8 cellular contexts compared by ENCODE assay signal in genomic region chr2:173355132-173355865, GRCh38. TPM values are rescaled to one million over a fixed set of nuclear protein-coding genes. Genes with fewer than 3 reads are reported as not detected.
DNase-seq lines count a peak whose midpoint lies in the region; ATAC-seq and TF ChIP-seq lines count a peak whose summit lies in the region.

No MANE protein-coding gene starts in this region.

- peaks cover 17 to 42% (median 31%) of the 10 kb centered on the region in 4 donors for H3K4me1 Mint-ChIP-seq in CD4-positive, CD25-positive, alpha-beta regulatory T cell
- H3K4me1 Mint-ChIP-seq in activated T-helper 17 cell treated with anti-CD3 and anti-CD28 coated beads, Interleukin-2, amount 50 U/mL, for 72 hours, result peaks cover 25% of the 10 kb centered on the region

- peak; percentile 28 for TF ChIP-seq POLR2A in GM18951 (IDR thresholded peaks at IDR 0.05; ENCODE audit: extremely low read depth, insufficient read depth, insufficient read length)

- H3K36me3 Mint-ChIP-seq in CD4-positive, CD25-positive, alpha-beta regulatory T cell, result no peaks in the 10 kb centered on the region
- H3K36me3 Mint-ChIP-seq in activated T-helper 17 cell treated with anti-CD3 and anti-CD28 coated beads, Interleukin-2, amount 50 U/mL, for 72 hours (ENCODE audit: low read depth), result peaks cover 17% of the 10 kb centered on the region

- H3K4me3 Mint-ChIP-seq in CD4-positive, CD25-positive, alpha-beta regulatory T cell, result peak overlapping the region; percentile 89 to 94 (median 92)
- H3K4me3 Mint-ChIP-seq in activated T-helper 17 cell treated with anti-CD3 and anti-CD28 coated beads, Interleukin-2, amount 50 U/mL, for 72 hours, result peak overlapping the region; percentile 90

- H3K27me3 ChIP-seq in CD4-positive, CD25-positive, alpha-beta regulatory T cell (ENCODE audit: control insufficient read depth, insufficient read depth, low read length), result peaks cover 5% of the 10 kb centered on the region

- in situ Hi-C loops in GM18951 (cut with MboI; ENCODE audit: low sequenced_read_pairs, unreplicated experiment), result no loop called here

- peak overlapping the region; percentile 87 for H3K4me3 ChIP-seq in CD4-positive, CD25-positive, alpha-beta regulatory T cell (ENCODE audit: low read depth, low read length)

- intact Hi-C loops in posterior vena cava (cut with DNase I), result no loop called here

- H3K9me3 ChIP-seq in CD4-positive, CD25-positive, alpha-beta regulatory T cell (ENCODE audit: control insufficient read depth in 2 of 2, low read length in 2 of 2), result no peaks in the 10 kb centered on the region

- peak overlapping the region; percentile 24 to 81 (median 39) for H3K27ac Mint-ChIP-seq in CD4-positive, CD25-positive, alpha-beta regulatory T cell
- peak overlapping the region; percentile 20 for H3K27ac Mint-ChIP-seq in activated T-helper 17 cell treated with anti-CD3 and anti-CD28 coated beads, Interleukin-2, amount 50 U/mL, for 72 hours

- peaks cover 0 to 5% (median 0%) of the 10 kb centered on the region in 7 donors for H3K9me3 Mint-ChIP-seq in CD4-positive, CD25-positive, alpha-beta regulatory T cell
- no peaks in the 10 kb centered on the region for H3K9me3 Mint-ChIP-seq in activated T-helper 17 cell treated with anti-CD3 and anti-CD28 coated beads, Interleukin-2, amount 50 U/mL, for 72 hours

- H3K36me3 ChIP-seq in CD4-positive, CD25-positive, alpha-beta regulatory T cell (ENCODE audit: control insufficient read depth, insufficient read depth, low read length), result no peaks in the 10 kb centered on the region

- H3K27ac ChIP-seq in CD4-positive, CD25-positive, alpha-beta regulatory T cell (ENCODE audit: insufficient read depth, low read length, poor library complexity, severe bottlenecking), result peak overlapping the region; percentile 35

- peak; percentile 6 to 83 (median 27) for DNase-seq in CD4-positive, CD25-positive, alpha-beta regulatory T cell
- peak; percentile 78 for DNase-seq in NCI-H748 (lab: John Stamatoyannopoulos, UW; ENCODE audit: unreplicated experiment)
- DNase-seq in glomerular visceral epithelial cell (ENCODE audit: extremely low spot score), result peak; percentile 72
- peak; percentile 84 for DNase-seq in posterior vena cava (ENCODE audit: low spot score)
- no peak for DNase-seq in NCI-H2107 (lab: John Stamatoyannopoulos, UW)

- peaks cover 12% of the 10 kb centered on the region for H3K4me1 ChIP-seq in CD4-positive, CD25-positive, alpha-beta regulatory T cell (ENCODE audit: control insufficient read depth, insufficient read depth, low read length, poor library complexity, severe bottlenecking)

- peak; percentile 38 to 54 for ATAC-seq in CD4-positive, CD25-positive, alpha-beta regulatory T cell (ENCODE audit: low read depth in 2 of 2)
- peak; percentile 29 for ATAC-seq in HG03139 (IDR thresholded peaks at IDR 0.05; ENCODE audit: unreplicated experiment)
- ATAC-seq in activated T-helper 17 cell treated with anti-CD3 and anti-CD28 coated beads, Interleukin-2, amount 50 U/mL, for 72 hours (replicated peaks), result peak; percentile 33

- H3K27me3 Mint-ChIP-seq in CD4-positive, CD25-positive, alpha-beta regulatory T cell, result peaks cover 13% of the 10 kb centered on the region
- H3K27me3 Mint-ChIP-seq in activated T-helper 17 cell treated with anti-CD3 and anti-CD28 coated beads, Interleukin-2, amount 50 U/mL, for 72 hours, result peaks cover 48% of the 10 kb centered on the region

RNA-seq across cellular contexts. Expression of gene CDCA7, which starts 0.6 kb away (rescaled TPM):
- total RNA-seq in CD4-positive, CD25-positive, alpha-beta regulatory T cell, result 12.9 TPM
- polyA plus RNA-seq in CD4-positive, CD25-positive, alpha-beta regulatory T cell, result 10 to 100 TPM in 2 of 4 donors, 1 to 10 TPM in 2; 7.2 to 20.0 (median 12.1) TPM
- 10 to 100 TPM; 15.4 to 53.7 TPM for total RNA-seq in activated T-helper 17 cell treated with anti-CD3 and anti-CD28 coated beads, Interleukin-2, amount 50 U/mL, for 72 hours
- total RNA-seq in posterior vena cava, result under 1 TPM; 0.33 to 0.83 TPM
